Comparison of ENCODE assay signal across 15 cellular contexts in genomic region chr7:148253629-148254028, GRCh38.
DNase-seq lines count a peak whose midpoint lies in the region; ATAC-seq and TF ChIP-seq lines count a peak whose summit lies in the region.
"Had no signal": no experiment of that assay in that cellular context is flagged by ENCODE, and none has a peak within 500 bp of the region (broad histone marks: within the 10 kb centered on the region; RNA-seq: fewer than 3 reads in every experiment).

No MANE protein-coding gene starts in this region.

- peak; percentile 86 for DNase-seq in NCI-H526 treated with DMSO at 0.1 percent for 48 hours (lab: John Stamatoyannopoulos, UW)
- DNase-seq in SK-N-SH: no peak
- DNase-seq in NK-92 (lab: John Stamatoyannopoulos, UW; ENCODE audit: unreplicated experiment): no peak
- DNase-seq in SW480 (ENCODE audit: low spot score): no peak
- DNase-seq in upper lobe of left lung: no peak
- DNase-seq: activated naive CD4-positive, alpha-beta T cell treated with anti-CD3 and anti-CD28 coated beads, Interleukin-2, amount 10 ng/mL, durations not matched to agents 7 days and 5 days; DND-41; HFFc6; NCI-H146; NCI-H69; stimulated activated naive CD4-positive, alpha-beta T cell treated with Interleukin-2 at 50 U/mL for 16 hours had no signal

- no peak overlapping the region for H2AFZ ChIP-seq in SK-N-SH (ENCODE audit: low read depth)

- H3K4me3 ChIP-seq in SK-N-SH (ENCODE audit: low read depth in 2 of 2, low read length in 1 of 2) (no peak overlapping the region), upper lobe of left lung (no peak overlapping the region)
- H3K4me3 ChIP-seq: cardiac muscle cell had no signal

- POLR2A ChIA-PET in SK-N-SH (lab: Yijun Ruan, JAX): no interaction called here

- 70% methylated on average over 7 of the region's 7 CpGs for WGBS in SK-N-SH (ENCODE audit: low lambda C conversion rate)
- WGBS in upper lobe of left lung, 2 donors: 84 to 96% methylated on average over 7 of the region's 7 CpGs

- no peak for TF ChIP-seq RAD21 in SK-N-SH (IDR thresholded peaks at IDR 0.05; ENCODE audit: low read length)

- no peaks in the 10 kb centered on the region for H4K20me1 ChIP-seq in SK-N-SH (ENCODE audit: insufficient read depth)

- peak; percentile 68 for ATAC-seq in GM18861 (IDR thresholded peaks at IDR 0.05; ENCODE audit: unreplicated experiment)
- ATAC-seq in GM21528 (IDR thresholded peaks at IDR 0.05; ENCODE audit: low FRiP score, unreplicated experiment): peak; percentile 69
- ATAC-seq in HG03039 (IDR thresholded peaks at IDR 0.05; ENCODE audit: unreplicated experiment): peak; percentile 97
- ATAC-seq in upper lobe of left lung (ENCODE audit: low FRiP score in 2 of 2): no peak

- TF ChIP-seq EP300 in SK-N-SH (IDR thresholded peaks at IDR 0.05; ENCODE audit: borderline replicate concordance in 1 of 2, low read depth in 1 of 2, low read length in 1 of 2) (no peak), upper lobe of left lung (IDR thresholded peaks at IDR 0.05) (no peak)

- CTCF ChIA-PET in SK-N-SH (lab: Yijun Ruan, JAX): interaction anchor here (3.4 kb wide), 1 partner anchor 11 kb away, joined by 22 read pairs; no protein-coding TSS in a partner anchor

- no peaks in the 10 kb centered on the region for H3K9me3 ChIP-seq in SK-N-SH
- H3K9me3 ChIP-seq in upper lobe of left lung: peaks cover 0 to 11% (median 0%) of the 10 kb centered on the region in 4 donors

- no peaks in the 10 kb centered on the region for H3K79me2 ChIP-seq in SK-N-SH (ENCODE audit: insufficient read depth)

- TF ChIP-seq CTCF in SK-N-SH (IDR thresholded peaks at IDR 0.05): no peak
- TF ChIP-seq CTCF in upper lobe of left lung (IDR thresholded peaks at IDR 0.05): no peak

- H3F3A ChIP-seq in SK-N-SH (replicated peaks; ENCODE audit: insufficient read depth): no peaks in the 10 kb centered on the region

- H3K27me3 ChIP-seq in SK-N-SH (ENCODE audit: insufficient read depth) (no peaks in the 10 kb centered on the region), upper lobe of left lung (no peaks in the 10 kb centered on the region)
- H3K27me3 ChIP-seq: cardiac muscle cell had no signal

- no peak overlapping the region for H3K4me2 ChIP-seq in SK-N-SH

- no peak overlapping the region for H3K9ac ChIP-seq in SK-N-SH

- no peaks in the 10 kb centered on the region for H3K36me3 ChIP-seq in SK-N-SH (replicated peaks in 1 of 2; ENCODE audit: control insufficient read depth in 1 of 2, insufficient read depth in 2 of 2, low read length in 1 of 2)
- H3K36me3 ChIP-seq in upper lobe of left lung: no peaks in the 10 kb centered on the region
- H3K36me3 ChIP-seq: cardiac muscle cell had no signal

- H3K27ac ChIP-seq in SK-N-SH (ENCODE audit: low read depth in 2 of 2, low read length in 1 of 2) (no peak overlapping the region), upper lobe of left lung (no peak overlapping the region)
- H3K27ac ChIP-seq: cardiac muscle cell had no signal

- H3K9me2 ChIP-seq in SK-N-SH: no peaks in the 10 kb centered on the region

- TF ChIP-seq POLR2A in upper lobe of left lung (IDR thresholded peaks at IDR 0.05): no peak

- no peaks in the 10 kb centered on the region; a peak in 1 of 4 replicates for H3K4me1 ChIP-seq in SK-N-SH (ENCODE audit: control insufficient read depth in 1 of 2, insufficient read depth in 2 of 2, low read depth in 1 of 2, low read length in 1 of 2)
- H3K4me1 ChIP-seq in upper lobe of left lung: no peaks in the 10 kb centered on the region

TF ChIP-seq in SK-N-SH, 30 proteins besides CTCF, POLR2A, EP300 and RAD21:
- TF ChIP-seq TCF12 (IDR thresholded peaks at IDR 0.05): no peak
- no peak for TF ChIP-seq EZH2phosphoT487 (IDR thresholded peaks at IDR 0.05; ENCODE audit: borderline replicate concordance, low read depth)
- no peak for TF ChIP-seq RXRA (IDR thresholded peaks at IDR 0.05; ENCODE audit: borderline replicate concordance, low read depth)
- TF ChIP-seq NRF1 (IDR thresholded peaks at IDR 0.05; ENCODE audit: low read depth, low read length): no peak
- TF ChIP-seq SIN3A (IDR thresholded peaks at IDR 0.05; ENCODE audit: borderline replicate concordance, low read depth, low read length): no peak
- no peak for TF ChIP-seq RCOR1 (IDR thresholded peaks at IDR 0.05; ENCODE audit: low read length)
- no peak for TF ChIP-seq YY1 (IDR thresholded peaks at IDR 0.05; ENCODE audit: low read depth)
- TF ChIP-seq PBX3 (IDR thresholded peaks at IDR 0.05): no peak
- TF ChIP-seq USF1 (IDR thresholded peaks at IDR 0.05; ENCODE audit: borderline replicate concordance, low read depth): no peak
- no peak for TF ChIP-seq FOSL2 (IDR thresholded peaks at IDR 0.05; ENCODE audit: borderline replicate concordance, low read depth)
- TF ChIP-seq ELF1 (IDR thresholded peaks at IDR 0.05): no peak

Comparison
In these comparisons a context has a peak if more than half of its experiments do, and no peak if none do; other contexts are left out.
1. ATAC-seq: peak in GM18861 (single experiment), GM21528 (single experiment) and HG03039 (single experiment); none in upper lobe of left lung (0 of 2).